ENCODE assay signal across 21 cellular contexts in the genomic region with DNA sequence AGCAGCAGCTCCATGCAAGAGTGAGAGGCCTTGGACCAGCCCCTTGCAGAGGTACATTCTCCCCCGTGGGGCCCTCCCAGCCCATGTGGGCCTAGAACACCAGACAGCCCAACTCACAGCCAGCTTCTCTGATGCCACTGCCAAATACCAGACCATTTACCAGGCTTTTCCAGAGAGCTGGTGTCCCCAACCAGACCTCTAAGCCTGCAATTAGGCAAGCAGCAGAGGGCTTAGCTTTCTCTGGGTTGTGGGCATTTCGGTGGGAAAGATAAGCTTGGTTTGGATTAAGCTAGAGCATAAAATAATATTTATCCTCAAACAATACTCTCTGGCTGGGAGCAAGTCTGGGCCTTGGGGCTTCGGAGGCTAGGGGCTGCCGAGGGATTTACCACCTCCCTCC.
"Had no signal": no experiment of that assay in that cellular context is flagged by ENCODE, and none has a peak within 500 bp of the region (broad histone marks: within the 10 kb centered on the region; RNA-seq: fewer than 3 reads in every experiment).

No MANE protein-coding gene starts in this region.

- H3K36me3 ChIP-seq: neutrophil, right atrium auricular region, stomach, thyroid gland, vagina had no signal

- H3K9me3 Mint-ChIP-seq: nephron progenitor cell had no signal

- H3K4me2 ChIP-seq: smooth muscle cell had no signal

- H3K9me3 ChIP-seq: neutrophil, right atrium auricular region, stomach, thyroid gland, vagina had no signal

- H2AFZ ChIP-seq: parathyroid adenoma had no signal

- H3K27ac ChIP-seq: dorsolateral prefrontal cortex, neutrophil, parathyroid adenoma, stomach, thyroid gland, vagina had no signal

- H3K4me3 ChIP-seq: dorsolateral prefrontal cortex, right atrium auricular region, smooth muscle cell, stomach, thyroid gland, vagina had no signal

- DNase-seq: dorsolateral prefrontal cortex; effector CD4-positive, alpha-beta T cell; hypothalamus; mesenchymal stem cell; midbrain; naive thymus-derived CD4-positive, alpha-beta T cell; nephron progenitor cell; stimulated activated CD4-positive, alpha-beta T cell treated with anti-CD3 and anti-CD28 coated beads, Interleukin-12 subunit alpha, Interleukin-12 subunit beta, amount 100 ng/mL, for 4 hours; stimulated activated CD4-positive, alpha-beta T cell treated with anti-CD3 and anti-CD28 coated beads, Interleukin-1b, Interleukin-23, amount 100 ng/mL, for 48 hours; stimulated activated CD4-positive, alpha-beta T cell treated with anti-CD3 and anti-CD28 coated beads, Interleukin-4, amount 100 ng/mL, for 1 hour; stimulated activated naive CD4-positive, alpha-beta T cell treated with Interleukin-2 at 50 U/mL for 16 hours; stomach; thyroid gland had no signal

- H3K9ac ChIP-seq: parathyroid adenoma had no signal

- H3K4me3 Mint-ChIP-seq: naive thymus-derived CD4-positive, alpha-beta T cell; nephron progenitor cell; stimulated activated effector memory CD8-positive, alpha-beta T cell treated with anti-CD3 and anti-CD28 coated beads, Interleukin-12 subunit alpha, Interleukin-12 subunit beta, amount 100 ng/mL, for 72 hours had no signal

- H3K27me3 ChIP-seq: right atrium auricular region, thyroid gland, vagina had no signal

- H3K27me3 Mint-ChIP-seq: progenitor cell of endocrine pancreas had no signal

- H3K4me1 ChIP-seq: parathyroid adenoma, vagina had no signal

- ATAC-seq: naive thymus-derived CD4-positive, alpha-beta T cell; sciatic nerve; stimulated activated effector memory CD8-positive, alpha-beta T cell treated with anti-CD3 and anti-CD28 coated beads, Interleukin-12 subunit alpha, Interleukin-12 subunit beta, amount 100 ng/mL, for 72 hours had no signal

- H3K27ac Mint-ChIP-seq: nephron progenitor cell; progenitor cell of endocrine pancreas; stimulated activated effector memory CD8-positive, alpha-beta T cell treated with anti-CD3 and anti-CD28 coated beads, Interleukin-12 subunit alpha, Interleukin-12 subunit beta, amount 100 ng/mL, for 72 hours had no signal

- H3K36me3 Mint-ChIP-seq: stimulated activated effector memory CD8-positive, alpha-beta T cell treated with anti-CD3 and anti-CD28 coated beads, Interleukin-12 subunit alpha, Interleukin-12 subunit beta, amount 100 ng/mL, for 72 hours had no signal
